Comparison of ENCODE assay signal across 8 cellular contexts in the genomic region with DNA sequence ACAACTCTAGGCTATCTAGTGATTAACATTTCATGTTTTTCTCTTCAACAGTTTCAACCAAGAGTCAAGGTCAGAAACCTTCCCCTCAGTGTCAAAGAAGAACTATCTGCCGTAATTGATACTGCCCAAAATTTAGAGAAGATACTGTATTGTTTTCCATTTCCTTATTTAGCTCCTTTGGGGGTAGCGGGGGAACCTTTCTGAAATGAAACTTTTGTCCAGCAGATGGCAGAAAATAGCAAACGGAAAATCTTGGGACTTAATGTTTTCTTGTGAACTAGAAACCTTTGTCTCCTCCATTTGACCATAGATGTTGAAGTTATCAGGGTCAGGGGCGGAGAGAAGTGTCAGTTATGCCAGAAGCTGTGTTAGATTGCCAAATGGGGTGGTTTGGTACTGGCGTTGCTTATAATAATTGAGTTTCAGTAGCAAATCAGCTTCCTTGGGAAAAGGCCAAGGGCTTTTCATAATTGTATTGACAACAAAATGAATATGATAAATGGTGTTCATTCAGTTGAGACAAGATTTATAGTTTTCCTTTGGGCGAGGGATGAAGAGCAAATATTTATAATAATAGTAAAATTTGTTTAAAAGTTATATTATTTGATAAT.
DNase-seq lines count a peak whose midpoint lies in the region; ATAC-seq and TF ChIP-seq lines count a peak whose summit lies in the region.

No MANE protein-coding gene starts in this region.

- TF ChIP-seq CTCF in DOHH2 (IDR thresholded peaks at IDR 0.05; ENCODE audit: low read depth, low read length, poor library complexity, severe bottlenecking) (peak; percentile 68), HCT116 (IDR thresholded peaks at IDR 0.05 in 2 of 3, conservative IDR thresholded peaks at IDR 0.05 in 1 of 3; ENCODE audit: borderline replicate concordance in 1 of 3, insufficient read depth in 1 of 3, low read depth in 2 of 3, low read length in 2 of 3) (peak; percentile 56 to 79 (median 76))

- H3K9me2 ChIP-seq in DOHH2 (replicated peaks; ENCODE audit: control insufficient read depth, low read length) (no peaks in the 10 kb centered on the region), HCT116 (ENCODE audit: insufficient read depth) (no peaks in the 10 kb centered on the region)

- DNase-seq in HCT116 (ENCODE audit: low read depth, low spot score), result peak; percentile 43
- DNase-seq in OCI-M2 (lab: John Stamatoyannopoulos, UW; ENCODE audit: unreplicated experiment), result peak; percentile 31
- peak; percentile 74 for DNase-seq in dedifferentiated amniotic fluid mesenchymal stem cell (ENCODE audit: extremely low spot score)
- DNase-seq in myocyte (ENCODE audit: low read depth), result peak; percentile 58

- no peaks in the 10 kb centered on the region for H4K20me1 ChIP-seq in DOHH2 (ENCODE audit: control insufficient read depth, insufficient read depth, low read depth, low read length)
- no peaks in the 10 kb centered on the region for H4K20me1 ChIP-seq in HCT116 (ENCODE audit: insufficient read depth)

- no peaks in the 10 kb centered on the region for H3F3A ChIP-seq in DOHH2 (ENCODE audit: control insufficient read depth, insufficient read depth)

- POLR2A ChIA-PET in HCT116 (lab: Charles Lee), result interaction anchor here (0.7 kb wide), 1 partner anchor 12 kb away, joined by 3 read pairs; no protein-coding TSS in a partner anchor

- H3K4me1 ChIP-seq in DOHH2 (ENCODE audit: control insufficient read depth, low read length) (no peaks in the 10 kb centered on the region), HCT116 (ENCODE audit: control insufficient read depth in 1 of 2, insufficient read depth in 2 of 2, low read length in 2 of 2) (0 out of 4 replicates have a peak, but pooled peaks cover 0 to 3% of the 10 kb centered on the region in 2 experiments)

- peak; percentile 73 for TF ChIP-seq RAD21 in HCT116 (IDR thresholded peaks at IDR 0.05; ENCODE audit: low read depth)

- no peaks in the 10 kb centered on the region for H3K9me3 ChIP-seq in DOHH2 (ENCODE audit: control insufficient read depth, insufficient read depth, low read length)
- no peaks in the 10 kb centered on the region for H3K9me3 ChIP-seq in HCT116 (ENCODE audit: control insufficient read depth in 1 of 2, insufficient read depth in 1 of 2, low read depth in 1 of 2, low read length in 2 of 2)

- peak; percentile 85 for ATAC-seq in HCT116
- no peak for ATAC-seq in HG03520 (IDR thresholded peaks at IDR 0.05; ENCODE audit: unreplicated experiment)
- ATAC-seq in HG02981 (IDR thresholded peaks at IDR 0.05; ENCODE audit: unreplicated experiment), result no peak
- no peak for ATAC-seq in HG03457 (IDR thresholded peaks at IDR 0.05; ENCODE audit: unreplicated experiment)

- CTCF ChIA-PET in HCT116 (lab: Charles Lee), result interaction anchor here (0.7 to 3.9 kb wide), 16 partner anchors 8 to 416 kb away, joined by 3 to 50 read pairs (median 7); no protein-coding TSS in a partner anchor

- H3K4me3 ChIP-seq in DOHH2 (ENCODE audit: low read length) (no peak overlapping the region), HCT116 (replicated peaks in 1 of 2; ENCODE audit: low read depth in 1 of 2, low read length in 2 of 2) (no peak overlapping the region)

- intact Hi-C loops in HCT116 (cut with micrococcal nuclease), result loop anchor here (1.0 to 10.0 kb wide), 3 partner anchors 130 to 463 kb away; no protein-coding TSS in a partner anchor

- H3K79me2 ChIP-seq in DOHH2 (ENCODE audit: control insufficient read depth, low read length), result no peaks in the 10 kb centered on the region
- no peaks in the 10 kb centered on the region for H3K79me2 ChIP-seq in HCT116 (ENCODE audit: insufficient read depth, low read length)

- no peaks in the 10 kb centered on the region for H3K36me3 ChIP-seq in DOHH2 (ENCODE audit: control insufficient read depth, low read length)
- H3K36me3 ChIP-seq in HCT116 (ENCODE audit: control insufficient read depth in 1 of 2, insufficient read depth in 2 of 2, low read length in 2 of 2), result no peaks in the 10 kb centered on the region

- H3K4me2 ChIP-seq in DOHH2 (ENCODE audit: low read length), result no peak overlapping the region
- peak overlapping the region; percentile 23; the same call in 1 of the 2 replicates for H3K4me2 ChIP-seq in HCT116 (ENCODE audit: low read length)

- peak overlapping the region; percentile 60 for H2AFZ ChIP-seq in HCT116 (ENCODE audit: low read depth, low read length, poor library complexity, severe bottlenecking)

- H3K27ac ChIP-seq in DOHH2 (ENCODE audit: low read depth, low read length) (no peak overlapping the region), HCT116 (ENCODE audit: low read depth, low read length) (no peak overlapping the region)

- BruUV-seq in HCT116 (replicated peaks; lab: Mats Ljungman, UMichigan), result no TSS peak

- RAD21 ChIA-PET in HCT116 (lab: Charles Lee; ENCODE audit: low non-redundant PET in 1 of 2, low total read pairs in 2 of 2, uncharacterized antibody in 2 of 2, unreplicated experiment in 2 of 2), result interaction anchor here in 1 of 2 experiments (0.9 to 1.9 kb wide), 3 partner anchors 131 to 137 kb away, joined by 3 to 12 read pairs (median 4); no protein-coding TSS in a partner anchor

- no peak overlapping the region for H3K9ac ChIP-seq in HCT116 (ENCODE audit: low read length)

- TF ChIP-seq POLR2A in HCT116 (IDR thresholded peaks at IDR 0.05; ENCODE audit: borderline replicate concordance, extremely low read depth, insufficient read depth, insufficient read length), result no peak

- peaks cover 19% of the 10 kb centered on the region for H3K27me3 ChIP-seq in DOHH2 (ENCODE audit: control insufficient read depth, low read length)
- no peaks in the 10 kb centered on the region for H3K27me3 ChIP-seq in HCT116 (ENCODE audit: insufficient read depth, low read length)

TF ChIP-seq in HCT116, 20 proteins besides CTCF, POLR2A, EP300 and RAD21:
- TF ChIP-seq POLR2AphosphoS5 (IDR thresholded peaks at IDR 0.05; ENCODE audit: low read depth, low read length) (no peak), SRF (IDR thresholded peaks at IDR 0.05; ENCODE audit: low read depth) (peak; percentile 74)
